25 cellular contexts compared by ENCODE assay signal in genomic region chr17:12911241-12911640, GRCh38.
"Had no signal": no experiment of that assay in that cellular context is flagged by ENCODE, and none has a peak within 500 bp of the region (broad histone marks: within the 10 kb centered on the region; RNA-seq: fewer than 3 reads in every experiment).

No MANE protein-coding gene starts in this region.

- H3K4me2 ChIP-seq: hepatocyte, neural progenitor cell, smooth muscle cell had no signal

- H3K27me3 ChIP-seq: esophagus muscularis mucosa, gastrocnemius medialis, hepatocyte, left lung, neural progenitor cell, right atrium auricular region, suprapubic skin, thyroid gland had no signal

- H3K36me3 ChIP-seq: gastrocnemius medialis, neural progenitor cell, suprapubic skin, thyroid gland had no signal

- H2AFZ ChIP-seq: hepatocyte, neural progenitor cell, parathyroid adenoma had no signal

- H3K9ac ChIP-seq: neural progenitor cell, parathyroid adenoma had no signal

- H3K9me3 ChIP-seq: gastrocnemius medialis, suprapubic skin, thyroid gland had no signal

- H3K27ac ChIP-seq: coronary artery, esophagus muscularis mucosa, gastrocnemius medialis, hepatocyte, left lung, neural progenitor cell, parathyroid adenoma, right atrium auricular region, suprapubic skin, thyroid gland had no signal

- H3K79me2 ChIP-seq: hepatocyte, parathyroid adenoma had no signal

- H3K4me1 ChIP-seq: esophagus muscularis mucosa, gastrocnemius medialis, left lung, neural progenitor cell, parathyroid adenoma, right atrium auricular region, suprapubic skin, thyroid gland had no signal

- H3K4me3 ChIP-seq: coronary artery, esophagus muscularis mucosa, gastrocnemius medialis, hepatocyte, left lung, neural progenitor cell, right atrium auricular region, smooth muscle cell, suprapubic skin, thyroid gland had no signal

- DNase-seq: dermis blood vessel endothelial cell; effector memory CD4-positive, alpha-beta T cell; foreskin fibroblast; gastrocnemius medialis; head of caudate nucleus; left cardiac atrium; left lung; mesendoderm; midbrain; naive thymus-derived CD4-positive, alpha-beta T cell; stimulated activated CD4-positive, alpha-beta T cell treated with anti-CD3 and anti-CD28 coated beads, Interleukin-12 subunit alpha, Interleukin-12 subunit beta, amount 100 ng/mL, for 4 hours; stimulated activated CD4-positive, alpha-beta T cell treated with anti-CD3 and anti-CD28 coated beads, Interleukin-1b, Interleukin-23, amount 100 ng/mL, for 48 hours; stimulated activated CD4-positive, alpha-beta T cell treated with anti-CD3 and anti-CD28 coated beads, Interleukin-4, amount 100 ng/mL, for 1 hour; stimulated activated CD8-positive, alpha-beta memory T cell treated with anti-CD3 and anti-CD28 coated beads, Interleukin-4, amount 100 ng/mL, for 48 hours; stimulated activated naive CD4-positive, alpha-beta T cell; stimulated activated naive CD8-positive, alpha-beta T cell treated with anti-CD3 and anti-CD28 coated beads, Interleukin-15, amount 100 ng/mL, for 72 hours; thyroid gland had no signal
